ENCODE assay signal across 8 cellular contexts in the genomic region with DNA sequence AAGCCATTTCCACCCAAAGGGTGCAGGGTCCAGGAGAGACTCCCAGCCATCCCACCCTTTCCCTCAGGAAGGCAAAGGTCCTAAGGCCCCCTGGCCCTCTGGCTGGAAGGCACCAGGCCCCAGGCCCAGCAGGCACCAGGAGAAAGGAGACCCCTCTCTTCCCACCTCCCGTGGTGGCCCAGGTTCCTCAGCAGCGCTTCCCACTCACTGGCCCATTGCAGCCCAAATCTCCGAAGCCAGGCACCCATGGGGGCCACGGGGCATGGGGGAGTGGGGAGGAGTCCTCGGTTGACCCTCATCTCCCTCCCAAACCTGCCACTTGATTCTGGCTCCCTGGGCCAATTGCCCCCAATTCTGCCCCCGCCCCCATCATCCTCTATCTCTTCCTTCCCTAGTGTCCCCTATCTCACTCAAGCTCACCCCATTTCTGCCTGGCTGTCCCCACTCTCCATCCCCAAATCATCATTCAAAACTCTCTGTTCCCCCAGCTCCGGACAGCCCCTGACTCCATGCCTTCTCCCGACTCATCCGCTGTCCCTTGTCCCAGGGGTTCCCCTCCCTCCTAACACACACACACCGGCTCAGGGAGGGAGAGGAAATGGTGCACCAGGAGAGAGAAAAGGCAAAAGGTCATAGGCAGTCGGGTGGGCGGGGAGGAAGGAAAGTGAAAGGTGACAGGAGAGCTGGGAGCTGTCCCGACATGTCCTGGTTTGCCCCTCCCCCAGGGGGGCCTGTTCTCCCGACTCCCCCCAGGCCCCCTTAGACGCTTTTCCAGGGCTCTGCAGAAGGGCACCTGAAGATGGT. TPM values are rescaled to one million over a fixed set of nuclear protein-coding genes. Genes with fewer than 3 reads are reported as not detected.
DNase-seq lines count a peak whose midpoint lies in the region; ATAC-seq, FAIRE-seq and TF ChIP-seq lines count a peak whose summit lies in the region.

No MANE protein-coding gene starts in this region.

- no peaks in the 10 kb centered on the region for H3K27me3 Mint-ChIP-seq in activated naive CD4-positive, alpha-beta T cell treated with anti-CD3 and anti-CD28 coated beads for 36 hours (ENCODE audit: low read depth)
- H3K27me3 Mint-ChIP-seq in memory B cell: peaks cover 23% of the 10 kb centered on the region

- peak overlapping the region; percentile 74 for H3K4me3 ChIP-seq in astrocyte of the spinal cord (ENCODE audit: low read depth, low read length)
- peak overlapping the region; percentile 54 for H3K4me3 ChIP-seq in upper lobe of right lung

- intact Hi-C loops in activated naive CD4-positive, alpha-beta T cell treated with anti-CD3 and anti-CD28 coated beads for 36 hours (cut with micrococcal nuclease): loop anchor here (1.0 kb wide), 1 partner anchor 24 kb away; no protein-coding TSS in a partner anchor
- intact Hi-C loops in upper lobe of right lung (cut with DNase I): no loop called here

- H3K9me3 Mint-ChIP-seq in activated naive CD4-positive, alpha-beta T cell treated with anti-CD3 and anti-CD28 coated beads for 36 hours: no peaks in the 10 kb centered on the region
- H3K9me3 Mint-ChIP-seq in memory B cell: no peaks in the 10 kb centered on the region

- no peaks in the 10 kb centered on the region for H3K9me3 ChIP-seq in upper lobe of right lung

- ATAC-seq in memory B cell (ENCODE audit: low read depth) (no peak), upper lobe of right lung (peak; percentile 4), GM18870 (IDR thresholded peaks at IDR 0.05; ENCODE audit: unreplicated experiment) (no peak)

- CTCF ChIA-PET in activated naive CD4-positive, alpha-beta T cell treated with anti-CD3 and anti-CD28 coated beads for 36 hours (lab: Charles Lee): interaction anchor here (0.9 to 1.6 kb wide), 2 partner anchors 56 to 67 kb away, joined by 3 to 4 read pairs; no protein-coding TSS in a partner anchor

- H3K27me3 ChIP-seq in upper lobe of right lung: peaks cover 11% of the 10 kb centered on the region

- no peaks in the 10 kb centered on the region for H3K36me3 ChIP-seq in upper lobe of right lung

- peaks cover 16% of the 10 kb centered on the region for H3K4me1 ChIP-seq in upper lobe of right lung

- FAIRE-seq in HTR-8/SVneo (lab: Jason Lieb, UNC): no peak

- peaks cover 70% of the 10 kb centered on the region for H3K4me1 Mint-ChIP-seq in activated naive CD4-positive, alpha-beta T cell treated with anti-CD3 and anti-CD28 coated beads for 36 hours (ENCODE audit: low read depth)
- H3K4me1 Mint-ChIP-seq in memory B cell: peaks cover 14% of the 10 kb centered on the region

- DNase-seq in activated naive CD4-positive, alpha-beta T cell treated with anti-CD3 and anti-CD28 coated beads for 36 hours: peak; percentile 75
- no peak for DNase-seq in activated naive CD4-positive, alpha-beta T cell treated with anti-CD3 and anti-CD28 coated beads, Interleukin-2, amount 50 U/mL, for 16 hours
- DNase-seq in astrocyte of the spinal cord (ENCODE audit: low read depth, low spot score) (no peak), memory B cell (ENCODE audit: low spot score in 2 of 2) (no peak), upper lobe of right lung (no peak), hepatic stellate cell (ENCODE audit: low spot score) (no peak), HTR-8/SVneo (ENCODE audit: insufficient read length, low spot score) (no peak)

- in situ Hi-C loops in astrocyte of the spinal cord (cut with HindIII; ENCODE audit: low sequenced_read_pairs): no loop called here

- peak overlapping the region; percentile 42 for H3K27ac ChIP-seq in upper lobe of right lung

- peak overlapping the region; percentile 98 for H3K4me3 Mint-ChIP-seq in activated naive CD4-positive, alpha-beta T cell treated with anti-CD3 and anti-CD28 coated beads for 36 hours
- H3K4me3 Mint-ChIP-seq in memory B cell: peak overlapping the region; percentile 88

- H3K27ac Mint-ChIP-seq in activated naive CD4-positive, alpha-beta T cell treated with anti-CD3 and anti-CD28 coated beads for 36 hours: peak overlapping the region; percentile 99
- no peak overlapping the region for H3K27ac Mint-ChIP-seq in memory B cell

- no peak for TF ChIP-seq CTCF in astrocyte of the spinal cord (IDR thresholded peaks at IDR 0.05; ENCODE audit: low read depth, low read length)
- no peak for TF ChIP-seq CTCF in upper lobe of right lung (IDR thresholded peaks at IDR 0.05)

- peaks cover 50% of the 10 kb centered on the region for H3K36me3 Mint-ChIP-seq in activated naive CD4-positive, alpha-beta T cell treated with anti-CD3 and anti-CD28 coated beads for 36 hours (ENCODE audit: low read depth)
- H3K36me3 Mint-ChIP-seq in memory B cell: no peaks in the 10 kb centered on the region

RNA-seq across cellular contexts. Expression of a gene that starts 1.2 kb away (rescaled TPM):
- total RNA-seq in activated naive CD4-positive, alpha-beta T cell treated with anti-CD3 and anti-CD28 coated beads for 36 hours: 100 to 1,000 TPM; 111 to 115 TPM
- 6.9 TPM for total RNA-seq in upper lobe of right lung

RNA-seq across cellular contexts. Expression of a gene that starts 21.3 kb away (rescaled TPM):
- total RNA-seq in activated naive CD4-positive, alpha-beta T cell treated with anti-CD3 and anti-CD28 coated beads for 36 hours: 10 to 100 TPM in 1 of 2 experiments, 1 to 10 TPM in 1; 8.9 to 11.2 TPM
- total RNA-seq in upper lobe of right lung: 1.6 TPM

RNA-seq across cellular contexts. Expression of a gene that starts 43.9 kb away (rescaled TPM):
- 1 to 10 TPM; 2.1 to 3.8 TPM for total RNA-seq in activated naive CD4-positive, alpha-beta T cell treated with anti-CD3 and anti-CD28 coated beads for 36 hours
- total RNA-seq in upper lobe of right lung: 15.9 TPM

Comparison
In these comparisons a context has a peak if more than half of its experiments do, and no peak if none do; other contexts are left out.
1. RNA of a gene that starts 1.2 kb away (total RNA-seq): 111 to 115 TPM in activated naive CD4-positive, alpha-beta T cell treated with anti-CD3 and anti-CD28 coated beads for 36 hours; 6.9 TPM in upper lobe of right lung (single experiment); every median in the first group is over 10 times any median in the second.